ENCODE assay signal across 31 cellular contexts in genomic region chr20:64171211-64171610, GRCh38. TPM values are rescaled to one million over a fixed set of nuclear protein-coding genes. Genes with fewer than 3 reads are reported as not detected.
A peak's percentile ranks its signal among the peaks of the same experiment; 100 is the strongest.
DNase-seq lines count a peak whose midpoint lies in the region; ATAC-seq, FAIRE-seq and TF ChIP-seq lines count a peak whose summit lies in the region.
"Had no signal": no experiment of that assay in that cellular context is flagged by ENCODE, and none has a peak within 500 bp of the region (broad histone marks: within the 10 kb centered on the region; RNA-seq: fewer than 3 reads in every experiment).

No MANE protein-coding gene starts in this region.

- DNase-seq in right cardiac atrium: peak in 2 of 3 donors; percentile 15 to 20
- DNase-seq in right atrium auricular region (ENCODE audit: low spot score): no peak
- DNase-seq in chondrocyte (ENCODE audit: low spot score): peak; percentile 60
- DNase-seq in kidney: peak; percentile 23
- DNase-seq in osteoblast (ENCODE audit: insufficient read length, low spot score, missing footprints): peak; percentile 55
- DNase-seq in activated CD4-positive, alpha-beta T cell treated with anti-CD3 and anti-CD28 coated beads, Interleukin-2, amount 10 ng/mL, durations not matched to agents 24 days and 14 days: no peak
- DNase-seq in NCI-H128 (lab: John Stamatoyannopoulos, UW; ENCODE audit: unreplicated experiment): no peak
- DNase-seq: 8988T; AML-193; CD4-positive, alpha-beta memory T cell; CD4-positive, CD25-positive, alpha-beta regulatory T cell; CD8-positive, alpha-beta memory T cell; COR-L47; DMS 273 treated with DMSO at 0.1 percent for 48 hours; DMS153; DMS53; DMS79; DND-41; EL; GDM1 had no signal

- no peaks in the 10 kb centered on the region for H3K27me3 ChIP-seq in right cardiac atrium (ENCODE audit: control insufficient read depth, insufficient read depth)
- no peaks in the 10 kb centered on the region for H3K27me3 ChIP-seq in right atrium auricular region
- peaks cover 21% of the 10 kb centered on the region for H3K27me3 ChIP-seq in osteoblast (ENCODE audit: insufficient read depth, low read length)

- intact Hi-C loops in right cardiac atrium (cut with DNase I) (no loop called here), kidney (cut with DNase I) (no loop called here)
- intact Hi-C loops in activated CD4-positive, alpha-beta T cell treated with anti-CD3 and anti-CD28 coated beads, Interleukin-2, amount 10 ng/mL, durations not matched to agents 24 days and 14 days (cut with micrococcal nuclease): no loop called here

- H3K27ac ChIP-seq in right cardiac atrium (ENCODE audit: low read length) (no peak overlapping the region), right atrium auricular region (no peak overlapping the region), kidney (ENCODE audit: low read depth in 2 of 2, low read length in 2 of 2) (no peak overlapping the region), osteoblast (ENCODE audit: low read depth, low read length) (no peak overlapping the region)
- H3K27ac ChIP-seq: BLaER1 treated with 17β-estradiol and CSF1 and Interleukin-3, amounts not matched to agents 10 nM and 100 nM; C4-2B had no signal

- H3K4me3 ChIP-seq in right cardiac atrium (ENCODE audit: low read length): no peak overlapping the region
- H3K4me3 ChIP-seq in right atrium auricular region: no peak overlapping the region
- H3K4me3 ChIP-seq in kidney (ENCODE audit: low read length in 2 of 2): no peak overlapping the region
- no peak overlapping the region for H3K4me3 ChIP-seq in osteoblast (ENCODE audit: insufficient read depth, low read length)
- H3K4me3 ChIP-seq: BLaER1 treated with 17β-estradiol and CSF1 and Interleukin-3, amounts not matched to agents 10 nM and 100 nM; GM12878 had no signal

- no peak for FAIRE-seq in kidney (lab: Jason Lieb, UNC)
- FAIRE-seq: A204.1, GM12878, GM12892, GM18507 had no signal

- WGBS in right cardiac atrium: 78% methylated on average over 8 of the region's 8 CpGs

- no peak overlapping the region for H2AFZ ChIP-seq in osteoblast (ENCODE audit: low read length)

- no peaks in the 10 kb centered on the region for H3K4me1 ChIP-seq in right cardiac atrium (ENCODE audit: control insufficient read depth, insufficient read depth, low read length)
- no peaks in the 10 kb centered on the region for H3K4me1 ChIP-seq in right atrium auricular region
- H3K4me1 ChIP-seq in kidney (ENCODE audit: control insufficient read depth in 1 of 2, insufficient read depth in 1 of 2, low read depth in 1 of 2, low read length in 2 of 2): no peaks in the 10 kb centered on the region
- no peaks in the 10 kb centered on the region for H3K4me1 ChIP-seq in osteoblast (ENCODE audit: insufficient read depth, low read length)

- H3K4me2 ChIP-seq in osteoblast (ENCODE audit: insufficient read depth, low read length): no peak overlapping the region
- H3K4me2 ChIP-seq: BLaER1 treated with 17β-estradiol and CSF1 and Interleukin-3, amounts not matched to agents 10 nM and 100 nM had no signal

- H3K4me1 Mint-ChIP-seq in chondrocyte (ENCODE audit: low read depth): no peaks in the 10 kb centered on the region
- no peaks in the 10 kb centered on the region for H3K4me1 Mint-ChIP-seq in activated CD4-positive, alpha-beta T cell treated with anti-CD3 and anti-CD28 coated beads, Interleukin-2, amount 10 ng/mL, durations not matched to agents 24 days and 14 days
- H3K4me1 Mint-ChIP-seq: CD4-positive, alpha-beta memory T cell; CD4-positive, CD25-positive, alpha-beta regulatory T cell; CD8-positive, alpha-beta memory T cell had no signal

- H3K9me3 ChIP-seq in right cardiac atrium (ENCODE audit: control insufficient read depth, low read length) (no peaks in the 10 kb centered on the region), right atrium auricular region (no peaks in the 10 kb centered on the region), kidney (ENCODE audit: control insufficient read depth in 1 of 2, low read length in 2 of 2) (no peaks in the 10 kb centered on the region), osteoblast (ENCODE audit: low read depth, low read length) (no peaks in the 10 kb centered on the region)
- H3K9me3 ChIP-seq: BLaER1 treated with 17β-estradiol and CSF1 and Interleukin-3, amounts not matched to agents 10 nM and 100 nM had no signal

- H3K36me3 ChIP-seq in right atrium auricular region (no peaks in the 10 kb centered on the region), kidney (ENCODE audit: control insufficient read depth in 1 of 2, insufficient read depth in 2 of 2, low read length in 2 of 2) (no peaks in the 10 kb centered on the region), osteoblast (ENCODE audit: insufficient read depth, low read length) (no peaks in the 10 kb centered on the region)
- H3K36me3 ChIP-seq: BLaER1 treated with 17β-estradiol and CSF1 and Interleukin-3, amounts not matched to agents 10 nM and 100 nM had no signal

- no peaks in the 10 kb centered on the region for H3K9me3 Mint-ChIP-seq in chondrocyte (ENCODE audit: low read depth)
- no peaks in the 10 kb centered on the region for H3K9me3 Mint-ChIP-seq in activated CD4-positive, alpha-beta T cell treated with anti-CD3 and anti-CD28 coated beads, Interleukin-2, amount 10 ng/mL, durations not matched to agents 24 days and 14 days
- H3K9me3 Mint-ChIP-seq: CD4-positive, alpha-beta memory T cell; CD8-positive, alpha-beta memory T cell had no signal

- no peaks in the 10 kb centered on the region for H3K79me2 ChIP-seq in osteoblast (ENCODE audit: insufficient read depth, low read length)

- H3K27ac Mint-ChIP-seq in chondrocyte (ENCODE audit: unreplicated experiment): no peak overlapping the region
- H3K27ac Mint-ChIP-seq in activated CD4-positive, alpha-beta T cell treated with anti-CD3 and anti-CD28 coated beads, Interleukin-2, amount 10 ng/mL, durations not matched to agents 24 days and 14 days: no peak overlapping the region
- H3K27ac Mint-ChIP-seq: B cell; CD4-positive, alpha-beta memory T cell; CD4-positive, CD25-positive, alpha-beta regulatory T cell; CD8-positive, alpha-beta memory T cell had no signal

- H3K9ac ChIP-seq in kidney (ENCODE audit: low read length in 2 of 2): no peak overlapping the region
- H3K9ac ChIP-seq: BLaER1 treated with 17β-estradiol and CSF1 and Interleukin-3, amounts not matched to agents 10 nM and 100 nM had no signal

- H3K4me3 Mint-ChIP-seq in chondrocyte (ENCODE audit: unreplicated experiment): no peak overlapping the region
- H3K4me3 Mint-ChIP-seq in activated CD4-positive, alpha-beta T cell treated with anti-CD3 and anti-CD28 coated beads, Interleukin-2, amount 10 ng/mL, durations not matched to agents 24 days and 14 days: no peak overlapping the region
- H3K4me3 Mint-ChIP-seq: B cell; CD4-positive, alpha-beta memory T cell; CD4-positive, CD25-positive, alpha-beta regulatory T cell; CD8-positive, alpha-beta memory T cell had no signal

- no peaks in the 10 kb centered on the region for H4K20me1 ChIP-seq in osteoblast (ENCODE audit: insufficient read depth, low read length)

- H3K36me3 Mint-ChIP-seq in chondrocyte (ENCODE audit: low read depth): no peaks in the 10 kb centered on the region
- H3K36me3 Mint-ChIP-seq in activated CD4-positive, alpha-beta T cell treated with anti-CD3 and anti-CD28 coated beads, Interleukin-2, amount 10 ng/mL, durations not matched to agents 24 days and 14 days (ENCODE audit: low read depth): no peaks in the 10 kb centered on the region
- H3K36me3 Mint-ChIP-seq: CD4-positive, alpha-beta memory T cell; CD4-positive, CD25-positive, alpha-beta regulatory T cell; CD8-positive, alpha-beta memory T cell had no signal

- ATAC-seq in right cardiac atrium (no peak), GM19397 (IDR thresholded peaks at IDR 0.05; ENCODE audit: unreplicated experiment) (no peak)
- ATAC-seq: GM12878 had no signal

- TF ChIP-seq CTCF in right atrium auricular region (IDR thresholded peaks at IDR 0.05) (no peak), chondrocyte (IDR thresholded peaks at IDR 0.05) (no peak), kidney (IDR thresholded peaks at IDR 0.05; ENCODE audit: borderline replicate concordance, extremely low read depth, insufficient read depth) (no peak), osteoblast (IDR thresholded peaks at IDR 0.05; ENCODE audit: extremely low read depth, low read depth, low read length) (no peak)

- H3K27me3 Mint-ChIP-seq in chondrocyte (ENCODE audit: low read depth): peaks cover 36% of the 10 kb centered on the region
- peaks cover 2% of the 10 kb centered on the region for H3K27me3 Mint-ChIP-seq in activated CD4-positive, alpha-beta T cell treated with anti-CD3 and anti-CD28 coated beads, Interleukin-2, amount 10 ng/mL, durations not matched to agents 24 days and 14 days

RNA-seq across cellular contexts. Expression of gene MYT1, which starts 7.0 kb away (rescaled TPM):
- total RNA-seq in right cardiac atrium (1 to 10 TPM in 3 of 4 donors, under 1 TPM in 1; 0.31 to 1.5 (median 1.3) TPM), right atrium auricular region (under 1 TPM in 1 of 2 donors, not detected in 1; 0.15 TPM), chondrocyte (not detected in 3 replicates), kidney (not detected), osteoblast (not detected in 2 replicates)
- polyA plus RNA-seq in right cardiac atrium (0.57 TPM), kidney (ENCODE audit: insufficient read depth, low read depth, low replicate concordance) (not detected)
- total RNA-seq in activated CD4-positive, alpha-beta T cell treated with anti-CD3 and anti-CD28 coated beads, Interleukin-2, amount 10 ng/mL, durations not matched to agents 24 days and 14 days: not detected in 2 replicates
- total RNA-seq: A673; CD4-positive, alpha-beta memory T cell; CD4-positive, CD25-positive, alpha-beta regulatory T cell; Daoy; GM12878 had no signal
- polyA plus RNA-seq: BJ; CD4-positive, alpha-beta memory T cell; CD8-positive, alpha-beta memory T cell had no signal

Comparison
In these comparisons a context has a peak if more than half of its experiments do, and no peak if none do; other contexts are left out.
1. DNase-seq: peak in right cardiac atrium (2 of 3), chondrocyte (single experiment), kidney (single experiment) and osteoblast (single experiment); none in right atrium auricular region (single experiment), activated CD4-positive, alpha-beta T cell treated with anti-CD3 and anti-CD28 coated beads, Interleukin-2, amount 10 ng/mL, durations not matched to agents 24 days and 14 days (single experiment) and NCI-H128 (single experiment).